In the genomic region with DNA sequence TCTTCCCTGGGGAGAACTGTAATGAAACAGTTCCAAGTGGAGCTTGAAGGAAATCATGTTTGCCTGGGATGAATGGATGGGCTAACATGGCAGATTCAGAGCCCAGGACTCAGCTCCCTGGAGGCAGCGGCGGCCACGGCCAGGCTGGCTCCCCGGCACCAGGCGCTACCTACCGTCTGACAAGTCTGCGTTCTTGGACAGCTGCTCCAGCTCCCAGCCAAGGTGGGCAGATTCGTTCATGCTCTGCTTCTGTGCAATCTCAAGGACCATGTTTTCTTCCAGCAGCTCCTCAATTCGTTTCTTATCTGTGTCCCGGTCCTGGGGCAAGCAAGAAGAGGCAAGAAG, we compare ENCODE assay signal across 11 cellular contexts.
DNase-seq lines count a peak whose midpoint lies in the region; ATAC-seq and TF ChIP-seq lines count a peak whose summit lies in the region.
"Had no signal": no experiment of that assay in that cellular context is flagged by ENCODE, and none has a peak within 500 bp of the region (broad histone marks: within the 10 kb centered on the region; RNA-seq: fewer than 3 reads in every experiment).

No MANE protein-coding gene starts in this region.

- BruUV-seq in Caco-2 (replicated peaks; lab: Mats Ljungman, UMichigan) = no TSS peak

- H3K9me3 ChIP-seq in DOHH2 (ENCODE audit: control insufficient read depth, insufficient read depth, low read length) = no peaks in the 10 kb centered on the region
- H3K9me3 ChIP-seq in Peyer's patch = no peaks in the 10 kb centered on the region
- no peaks in the 10 kb centered on the region for H3K9me3 ChIP-seq in esophagus squamous epithelium
- H3K9me3 ChIP-seq in skeletal muscle satellite cell (replicated peaks; ENCODE audit: low read length) = no peaks in the 10 kb centered on the region
- no peaks in the 10 kb centered on the region for H3K9me3 ChIP-seq in Caco-2
- H3K9me3 ChIP-seq: MG63 had no signal

- WGBS in esophagus squamous epithelium, 2 donors = 65 to 80% methylated on average over 3 to 8 of the region's 10 CpGs

- H3K36me3 ChIP-seq in DOHH2 (ENCODE audit: control insufficient read depth, low read length) (peaks cover 95% of the 10 kb centered on the region), Peyer's patch (peaks cover 0 to 32% (median 0%) of the 10 kb centered on the region in 3 donors), esophagus squamous epithelium (peaks cover 0 to 80% (median 3%) of the 10 kb centered on the region in 3 donors), skeletal muscle satellite cell (ENCODE audit: insufficient read depth, low read length) (no peaks in the 10 kb centered on the region), Caco-2 (ENCODE audit: control insufficient read depth, insufficient read depth, low read length) (no peaks in the 10 kb centered on the region)
- H3K36me3 ChIP-seq: MG63 had no signal

- H4K20me1 ChIP-seq in DOHH2 (ENCODE audit: control insufficient read depth, insufficient read depth, low read depth, low read length) = no peaks in the 10 kb centered on the region

- H3K36me3 Mint-ChIP-seq in Caco-2 (ENCODE audit: insufficient read depth, unreplicated experiment) = peaks cover 12% of the 10 kb centered on the region

- H3K4me1 Mint-ChIP-seq in Caco-2 (ENCODE audit: low read depth, unreplicated experiment) = no peaks in the 10 kb centered on the region

- H3K4me1 ChIP-seq in DOHH2 (ENCODE audit: control insufficient read depth, low read length) (peaks cover 58% of the 10 kb centered on the region), Peyer's patch (peaks cover 0 to 31% (median 13%) of the 10 kb centered on the region in 4 donors), esophagus squamous epithelium (peaks cover 0 to 54% (median 8%) of the 10 kb centered on the region in 3 donors), skeletal muscle satellite cell (ENCODE audit: control insufficient read depth, insufficient read depth, low read length) (no peaks in the 10 kb centered on the region), Caco-2 (no peaks in the 10 kb centered on the region)

- H3K27me3 ChIP-seq in DOHH2 (ENCODE audit: control insufficient read depth, low read length) (no peaks in the 10 kb centered on the region), Peyer's patch (no peaks in the 10 kb centered on the region), esophagus squamous epithelium (no peaks in the 10 kb centered on the region), skeletal muscle satellite cell (ENCODE audit: control insufficient read depth, insufficient read depth, low read length) (peaks cover 6% of the 10 kb centered on the region), Caco-2 (replicated peaks; ENCODE audit: control insufficient read depth, insufficient read depth, low read length) (no peaks in the 10 kb centered on the region)
- H3K27me3 ChIP-seq: MG63 had no signal

- no peak for TF ChIP-seq CTCF in DOHH2 (IDR thresholded peaks at IDR 0.05; ENCODE audit: low read depth, low read length, poor library complexity, severe bottlenecking)
- no peak for TF ChIP-seq CTCF in Peyer's patch (IDR thresholded peaks at IDR 0.05)
- no peak for TF ChIP-seq CTCF in esophagus squamous epithelium (IDR thresholded peaks at IDR 0.05)
- TF ChIP-seq CTCF in Caco-2 (IDR thresholded peaks at IDR 0.05; ENCODE audit: insufficient read depth in 1 of 2, low read depth in 1 of 2, low read length in 1 of 2, severe bottlenecking in 1 of 2, unreplicated experiment in 1 of 2) = no peak

- peak overlapping the region; percentile 70 for H3K4me3 ChIP-seq in DOHH2 (ENCODE audit: low read length)
- peak overlapping the region in 1 of 4 donors; percentile 36 for H3K4me3 ChIP-seq in Peyer's patch
- peak overlapping the region in 2 of 4 donors; percentile 32 to 39 for H3K4me3 ChIP-seq in esophagus squamous epithelium
- no peak overlapping the region for H3K4me3 ChIP-seq in skeletal muscle satellite cell (ENCODE audit: low read length)
- no peak overlapping the region for H3K4me3 ChIP-seq in Caco-2 (ENCODE audit: low read depth, low read length)
- H3K4me3 ChIP-seq: MG63, PC-9 had no signal

- POLR2A ChIA-PET in Caco-2 (lab: Charles Lee) = interaction anchor here (0.9 kb wide), 1 partner anchor 94 kb away, joined by 3 read pairs; no protein-coding TSS in a partner anchor

- no peaks in the 10 kb centered on the region for H3K27me3 Mint-ChIP-seq in Caco-2 (ENCODE audit: insufficient read depth, unreplicated experiment)

- TF ChIP-seq POLR2A in Peyer's patch (IDR thresholded peaks at IDR 0.05) = no peak
- no peak for TF ChIP-seq POLR2A in esophagus squamous epithelium (IDR thresholded peaks at IDR 0.05)

- ATAC-seq in GM21529 (IDR thresholded peaks at IDR 0.05; ENCODE audit: unreplicated experiment) = no peak

- intact Hi-C loops in esophagus squamous epithelium (cut with DNase I) = loop anchor here (2.0 kb wide), 1 partner anchor 94 kb away; no protein-coding TSS in a partner anchor
- intact Hi-C loops in Caco-2 (cut with micrococcal nuclease; ENCODE audit: unreplicated experiment) = no loop called here
- intact Hi-C loops in head of caudate nucleus (cut with DNase I) = no loop called here
- intact Hi-C loops in posterior vena cava (cut with DNase I) = loop anchor here in 1 of 2 donors (5.0 kb wide), 1 partner anchor 93 kb away; a partner anchor contains a TSS

- peak overlapping the region; percentile 96 for H3K27ac ChIP-seq in DOHH2 (ENCODE audit: low read depth, low read length)
- H3K27ac ChIP-seq in Peyer's patch = peak overlapping the region; percentile 70 to 89 (median 80)
- peak overlapping the region; percentile 47 to 75 (median 67) for H3K27ac ChIP-seq in esophagus squamous epithelium
- H3K27ac ChIP-seq: PC-9 had no signal

- H3K4me2 ChIP-seq in DOHH2 (ENCODE audit: low read length) (peak overlapping the region; percentile 92), skeletal muscle satellite cell (ENCODE audit: low read length) (peak overlapping the region; percentile 67)
- H3K4me2 ChIP-seq: PC-9 had no signal

- no peak overlapping the region for H3K4me3 Mint-ChIP-seq in Caco-2 (ENCODE audit: unreplicated experiment)

- peaks cover 36% of the 10 kb centered on the region for H3F3A ChIP-seq in DOHH2 (ENCODE audit: control insufficient read depth, insufficient read depth)

- DNase-seq in Peyer's patch (no peak), esophagus squamous epithelium (lab: John Stamatoyannopoulos, UW) (no peak), Caco-2 (no peak), head of caudate nucleus (no peak), posterior vena cava (ENCODE audit: low spot score) (no peak)
- DNase-seq: kidney glomerular epithelial cell, MG63, PC-9 had no signal

- no peak overlapping the region for H3K9ac ChIP-seq in skeletal muscle satellite cell (ENCODE audit: low read depth, low read length)

- no peaks in the 10 kb centered on the region for H3K9me3 Mint-ChIP-seq in Caco-2 (ENCODE audit: unreplicated experiment)

- H3K79me2 ChIP-seq in DOHH2 (ENCODE audit: control insufficient read depth, low read length) = peaks cover 32% of the 10 kb centered on the region

- CTCF ChIA-PET in Caco-2 (lab: Charles Lee) = interaction anchor here (0.6 to 2.4 kb wide), 2 partner anchors 93 to 587 kb away, joined by 5 to 19 read pairs; a partner anchor contains a TSS

- H3K27ac Mint-ChIP-seq in Caco-2 (ENCODE audit: unreplicated experiment) = no peak overlapping the region

- H3K9me2 ChIP-seq in DOHH2 (replicated peaks; ENCODE audit: control insufficient read depth, low read length) = no peaks in the 10 kb centered on the region
